In the genomic region with DNA sequence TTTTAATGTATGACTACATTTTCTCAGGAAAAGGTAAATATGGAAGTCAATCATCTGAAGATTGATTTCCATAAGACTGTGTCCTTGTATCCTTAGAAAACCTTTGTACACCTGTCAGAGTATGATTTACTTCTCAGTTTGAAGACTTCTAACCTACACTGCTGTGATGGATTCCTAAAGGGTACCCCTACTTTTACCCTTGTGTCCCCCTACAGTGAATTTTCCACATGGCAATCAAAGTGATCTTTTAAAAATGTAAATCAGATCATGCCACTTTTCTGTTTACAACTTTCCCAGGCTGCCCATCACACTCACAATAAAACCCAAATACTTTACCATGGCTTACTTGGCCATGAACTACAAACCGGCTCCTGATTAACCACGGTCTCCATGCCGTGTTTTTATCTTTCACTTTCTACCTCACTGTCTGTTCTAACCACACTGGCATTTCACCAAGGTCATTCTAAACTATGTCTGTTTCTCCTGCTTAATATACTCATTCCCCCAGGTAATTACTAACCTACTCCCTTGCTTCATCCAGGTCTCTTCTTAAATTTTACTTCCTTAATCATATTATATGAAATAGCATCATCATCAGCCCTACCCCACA, we compare ENCODE assay signal across 8 cellular contexts. TPM values are rescaled to one million over a fixed set of nuclear protein-coding genes. Genes with fewer than 3 reads are reported as not detected.
A peak's percentile ranks its signal among the peaks of the same experiment; 100 is the strongest.
DNase-seq lines count a peak whose midpoint lies in the region; ATAC-seq, FAIRE-seq and TF ChIP-seq lines count a peak whose summit lies in the region.

No MANE protein-coding gene starts in this region.

- TF ChIP-seq POLR2A in GM12892 (IDR thresholded peaks at IDR 0.05; ENCODE audit: low read depth, low read length), result no peak

- H3K9me3 ChIP-seq in endocrine pancreas (ENCODE audit: control insufficient read depth, low read length), result no peaks in the 10 kb centered on the region

- H3K4me1 ChIP-seq in endocrine pancreas (ENCODE audit: control insufficient read depth, insufficient read depth, low read length), result peaks cover 10% of the 10 kb centered on the region

- H3K36me3 ChIP-seq in endocrine pancreas (ENCODE audit: control insufficient read depth, insufficient read depth, low read length), result no peaks in the 10 kb centered on the region

- H3K4me3 ChIP-seq in endocrine pancreas (ENCODE audit: control insufficient read depth, insufficient read depth, low read length), result peak overlapping the region; percentile 93

- no peak overlapping the region for H3K9ac ChIP-seq in endocrine pancreas (ENCODE audit: control insufficient read depth, insufficient read depth, low read length)

- FAIRE-seq in GM12892 (lab: Jason Lieb, UNC), result peak; percentile 83

- no peaks in the 10 kb centered on the region for H3K27me3 ChIP-seq in endocrine pancreas (ENCODE audit: control insufficient read depth, insufficient read depth, low read length)

- peak; percentile 94 for ATAC-seq in GM21447 (IDR thresholded peaks at IDR 0.05; ENCODE audit: unreplicated experiment)
- ATAC-seq in HG03571 (IDR thresholded peaks at IDR 0.05; ENCODE audit: unreplicated experiment), result peak; percentile 75

- DNase-seq in GM12892 (ENCODE audit: insufficient read length), result no peak
- DNase-seq in amygdala (lab: John Stamatoyannopoulos, UW), result no peak
- DNase-seq in DMS 273 treated with DMSO at 0.1 percent for 48 hours (lab: John Stamatoyannopoulos, UW), result no peak
- DNase-seq in activated CD8-positive, alpha-beta memory T cell treated with anti-CD3 and anti-CD28 coated beads, Interleukin-2, amount 50 U/mL, for 4 hours, result no peak
- no peak for DNase-seq in NCI-H2196 treated with DMSO at 0.1 percent for 48 hours (lab: John Stamatoyannopoulos, UW; ENCODE audit: unreplicated experiment)

RNA-seq across cellular contexts. Expression of a gene that starts 8.1 kb away (rescaled TPM):
- polyA plus RNA-seq in GM12892 (2012; ENCODE audit: missing spikeins), result not detected

RNA-seq across cellular contexts. Expression of a gene that starts 8.1 kb away (rescaled TPM):
- 18.8 TPM for polyA plus RNA-seq in GM12892 (2012; ENCODE audit: missing spikeins)
